ENCODE assay signal across 8 cellular contexts in the genomic region with DNA sequence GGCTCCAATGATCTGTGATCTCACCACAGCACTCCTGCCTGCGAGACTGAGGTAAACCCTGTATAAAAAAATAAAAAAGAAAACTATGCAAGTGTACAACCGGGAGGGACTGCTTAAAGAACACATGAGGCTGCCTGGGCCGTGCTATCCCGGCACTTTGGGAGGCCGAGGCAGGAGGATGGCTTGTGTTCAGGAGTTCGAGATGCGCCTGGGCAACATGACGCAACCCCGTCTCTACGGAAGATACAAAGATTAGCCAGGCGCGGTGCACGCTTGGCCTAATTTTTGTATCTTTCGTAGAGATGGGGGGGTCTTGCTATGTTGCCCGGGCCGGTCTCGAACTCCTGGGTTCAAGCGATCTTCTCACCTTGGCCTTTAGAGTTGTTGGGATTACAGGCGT.
DNase-seq lines count a peak whose midpoint lies in the region; ATAC-seq, FAIRE-seq and TF ChIP-seq lines count a peak whose summit lies in the region.
"Not testable (repeated sequence)": the region's sequence is repeated elsewhere in the genome, so short reads cannot be mapped to it uniquely, and the experiment has no call there.

No MANE protein-coding gene starts in this region.

- intact Hi-C loops in CD4-positive, alpha-beta memory T cell (cut with micrococcal nuclease), result loop anchor here (1.0 to 5.0 kb wide), 3 partner anchors 43 to 289 kb away; partner anchors contain the start of genes ERV3-1 and ZNF138
- intact Hi-C loops in activated CD4-positive, alpha-beta T cell treated with anti-CD3 and anti-CD28 coated beads, Interleukin-2, amount 10 ng/mL, durations not matched to agents 24 days and 14 days (cut with micrococcal nuclease), result loop anchor here (2.0 to 5.0 kb wide), 2 partner anchors 43 to 74 kb away; partner anchors contain the start of gene ERV3-1
- intact Hi-C loops in K562 (cut with micrococcal nuclease); psoas muscle (cut with DNase I); tibial artery (cut with DNase I; ENCODE audit: low total_unique reads): not testable (repeated sequence)

- H3K27ac ChIP-seq in CD4-positive, alpha-beta memory T cell (ENCODE audit: low read depth, low read length), result peak overlapping the region; percentile 70
- not testable (repeated sequence) for H3K27ac ChIP-seq in Karpas-422 (ENCODE audit: low read length); mesenchymal stem cell (ENCODE audit: low read length, poor library complexity, severe bottlenecking)
- H3K27ac ChIP-seq in K562 (ENCODE audit: extremely low read depth, low read depth, low read length) (peak overlapping the region; percentile 76), fibroblast of lung (ENCODE audit: insufficient read depth, low read length) (peak overlapping the region; percentile 77), psoas muscle (peak overlapping the region; percentile 88), tibial artery (peak overlapping the region; percentile 82 to 90)

- H3K9me3 ChIP-seq in CD4-positive, alpha-beta memory T cell (ENCODE audit: control insufficient read depth in 1 of 2, low read length in 2 of 2); Karpas-422 (ENCODE audit: low read length); K562 (replicated peaks; ENCODE audit: control insufficient read depth, insufficient read depth, low read depth, low read length); fibroblast of lung (ENCODE audit: control insufficient read depth, insufficient read depth, low read depth, low read length); mesenchymal stem cell (ENCODE audit: control insufficient read depth, low read length); psoas muscle; tibial artery: not testable (repeated sequence)

- not testable (repeated sequence) for FAIRE-seq in K562 (lab: Jason Lieb, UNC)

- not testable (repeated sequence) for H4K91ac ChIP-seq in mesenchymal stem cell (ENCODE audit: low read length)

- H4K8ac ChIP-seq in mesenchymal stem cell (ENCODE audit: low read length), result not testable (repeated sequence)

- WGBS in K562 (ENCODE audit: insufficient coverage, low coverage, missing lambda C conversion rate), result 55% methylated on average over 15 of the region's 19 CpGs
- WGBS in mesenchymal stem cell, result over 99% methylated on average over 18 of the region's 19 CpGs
- 97 to 99% (median 97%) methylated on average over 13 to 19 of the region's 19 CpGs for WGBS in psoas muscle, 3 donors

- H3K14ac ChIP-seq in mesenchymal stem cell (ENCODE audit: low read length in 2 of 2), result not testable (repeated sequence)

- H3K4me3 ChIP-seq in CD4-positive, alpha-beta memory T cell (ENCODE audit: low read length in 2 of 2), result peak overlapping the region in 1 of 2 donors; percentile 70
- H3K4me3 ChIP-seq in Karpas-422 (ENCODE audit: low read length) (peak overlapping the region; percentile 86), K562 (peak overlapping the region; percentile 61), fibroblast of lung (replicated peaks in 1 of 4; ENCODE audit: control extremely low read depth in 1 of 4, insufficient read depth in 1 of 4, low read depth in 3 of 4, low read length in 4 of 4) (peak overlapping the region in 2 of 4 experiments; percentile 69 to 70), mesenchymal stem cell (ENCODE audit: insufficient read depth in 1 of 2, low read depth in 1 of 2, low read length in 2 of 2) (peak overlapping the region in 1 of 2 experiments; percentile 90), psoas muscle (peak overlapping the region; percentile 85), tibial artery (peak overlapping the region; percentile 77 to 82)

- not testable (repeated sequence) for TF ChIP-seq POLR2A in K562 (conservative IDR thresholded peaks at IDR 0.05)

- H2BK120ac ChIP-seq in mesenchymal stem cell (ENCODE audit: low read depth, low read length), result not testable (repeated sequence)

- H4K20me1 ChIP-seq in Karpas-422 (ENCODE audit: insufficient read depth, low read depth, low read length); K562 (replicated peaks; ENCODE audit: control insufficient read depth, insufficient read depth, low read length); fibroblast of lung (ENCODE audit: control insufficient read depth, extremely low read depth, insufficient read depth, low read length): not testable (repeated sequence)

- H3K36me3 ChIP-seq in CD4-positive, alpha-beta memory T cell (ENCODE audit: insufficient read depth, low read length); Karpas-422 (ENCODE audit: insufficient read depth, low read length); K562 (ENCODE audit: control insufficient read depth, insufficient read depth, low read length); fibroblast of lung (ENCODE audit: control insufficient read depth, insufficient read depth, low read length); mesenchymal stem cell (ENCODE audit: control insufficient read depth in 1 of 2, insufficient read depth in 2 of 2, low read depth in 1 of 2, low read length in 2 of 2); psoas muscle (ENCODE audit: insufficient read depth in 1 of 2, low read depth in 1 of 2); tibial artery: not testable (repeated sequence)

- peaks cover 2 to 11% (median 6%) of the 10 kb centered on the region in 4 donors for H3K4me1 Mint-ChIP-seq in CD4-positive, alpha-beta memory T cell
- not testable (repeated sequence) for H3K4me1 Mint-ChIP-seq in activated CD4-positive, alpha-beta T cell treated with anti-CD3 and anti-CD28 coated beads, Interleukin-2, amount 10 ng/mL, durations not matched to agents 24 days and 14 days

- TSS peak; percentile 83 for BruUV-seq in K562 (replicated peaks; lab: Mats Ljungman, UMichigan)

- H3K9me2 ChIP-seq in Karpas-422 (replicated peaks; ENCODE audit: insufficient read depth, low read length), result not testable (repeated sequence)

- in situ Hi-C loops in K562 (cut with MboI), result loop anchor here (5.0 kb wide), 1 partner anchor 691 kb away; no protein-coding TSS in a partner anchor

- not testable (repeated sequence) for H2AK5ac ChIP-seq in mesenchymal stem cell (ENCODE audit: low read length, severe bottlenecking)

- not testable (repeated sequence) for H3K36me3 Mint-ChIP-seq in CD4-positive, alpha-beta memory T cell; activated CD4-positive, alpha-beta T cell treated with anti-CD3 and anti-CD28 coated beads, Interleukin-2, amount 10 ng/mL, durations not matched to agents 24 days and 14 days (ENCODE audit: low read depth)

- H3K79me2 ChIP-seq in Karpas-422 (ENCODE audit: low read length), result peaks cover 12% of the 10 kb centered on the region; the same call in 1 of the 2 replicates
- H3K79me2 ChIP-seq in K562 (ENCODE audit: control insufficient read depth, insufficient read depth, low read length); fibroblast of lung (ENCODE audit: control insufficient read depth, insufficient read depth, low read length): not testable (repeated sequence)

- ATAC-seq in K562 (peak; percentile 4), psoas muscle (peak in 1 of 4 donors; percentile 4)

- H2BK12ac ChIP-seq in mesenchymal stem cell (ENCODE audit: low read length in 2 of 2), result not testable (repeated sequence)

- H3K27ac Mint-ChIP-seq in CD4-positive, alpha-beta memory T cell, result peak overlapping the region; percentile 91 to 98 (median 95)
- H3K27ac Mint-ChIP-seq in activated CD4-positive, alpha-beta T cell treated with anti-CD3 and anti-CD28 coated beads, Interleukin-2, amount 10 ng/mL, durations not matched to agents 24 days and 14 days, result peak overlapping the region; percentile 84

- TF ChIP-seq CTCF in K562 (IDR thresholded peaks at IDR 0.05 in 2 of 3, conservative IDR thresholded peaks at IDR 0.05 in 1 of 3; ENCODE audit: insufficient read depth in 2 of 3, low read depth in 1 of 3, low read length in 3 of 3); fibroblast of lung (conservative IDR thresholded peaks at IDR 0.05 in 1 of 2, IDR thresholded peaks at IDR 0.05 in 1 of 2; ENCODE audit: low read depth in 1 of 2, low read length in 2 of 2); psoas muscle (IDR thresholded peaks at IDR 0.05); tibial artery (IDR thresholded peaks at IDR 0.05): not testable (repeated sequence)

- CTCF ChIA-PET in CD4-positive, alpha-beta memory T cell (lab: Charles Lee; ENCODE audit: partially characterized antibody); K562 (lab: Yijun Ruan, JAX; ENCODE audit: low intra/inter-chr PET ratio): not testable (repeated sequence)

- H3K9me3 Mint-ChIP-seq in CD4-positive, alpha-beta memory T cell; activated CD4-positive, alpha-beta T cell treated with anti-CD3 and anti-CD28 coated beads, Interleukin-2, amount 10 ng/mL, durations not matched to agents 24 days and 14 days: not testable (repeated sequence)

- POLR2A ChIA-PET in CD4-positive, alpha-beta memory T cell (lab: Charles Lee; ENCODE audit: partially characterized antibody), result interaction anchor here (1.5 to 2.0 kb wide), 2 partner anchors 43 to 75 kb away, joined by 11 to 15 read pairs; partner anchors contain the start of gene ERV3-1
- POLR2A ChIA-PET in K562 (lab: Yijun Ruan, JAX), result not testable (repeated sequence)

- not testable (repeated sequence) for H3K18ac ChIP-seq in mesenchymal stem cell (ENCODE audit: low read depth in 1 of 2, low read length in 2 of 2)

- H3K27me3 ChIP-seq in CD4-positive, alpha-beta memory T cell (ENCODE audit: insufficient read depth, low read length); Karpas-422 (ENCODE audit: low read length); K562 (ENCODE audit: control insufficient read depth in 2 of 2, insufficient read depth in 2 of 2, low read length in 2 of 2); fibroblast of lung (ENCODE audit: control insufficient read depth, insufficient read depth, low read length); mesenchymal stem cell (ENCODE audit: control insufficient read depth in 1 of 2, insufficient read depth in 1 of 2, low read length in 2 of 2); psoas muscle (ENCODE audit: insufficient read depth in 3 of 3, low read length in 2 of 3); tibial artery: not testable (repeated sequence)

- H3K9me1 ChIP-seq in K562 (ENCODE audit: control insufficient read depth, insufficient read depth, low read length), result not testable (repeated sequence)

- TF ChIP-seq EP300 in K562 (IDR thresholded peaks at IDR 0.05; ENCODE audit: low read length), result not testable (repeated sequence)

- H2BK5ac ChIP-seq in mesenchymal stem cell (ENCODE audit: low read depth, low read length, poor library complexity, severe bottlenecking), result not testable (repeated sequence)

- H3K23ac ChIP-seq in mesenchymal stem cell (ENCODE audit: low read length in 2 of 2), result not testable (repeated sequence)

- not testable (repeated sequence) for H2AFZ ChIP-seq in Karpas-422 (ENCODE audit: low read length); mesenchymal stem cell (ENCODE audit: low read depth, low read length)
- H2AFZ ChIP-seq in K562 (ENCODE audit: low read depth, low read length) (peak overlapping the region; percentile 72; the same call in 1 of the 2 replicates), fibroblast of lung (ENCODE audit: low read length) (peak overlapping the region; percentile 41)

- peak overlapping the region; percentile 76 for H3K9ac ChIP-seq in Karpas-422 (ENCODE audit: low read length)
- H3K9ac ChIP-seq in K562 (ENCODE audit: insufficient read depth in 1 of 2, low read depth in 2 of 2, low read length in 2 of 2), result peak overlapping the region; percentile 66 to 78
- H3K9ac ChIP-seq in fibroblast of lung (ENCODE audit: insufficient read depth, low read length), result not testable (repeated sequence)
- H3K9ac ChIP-seq in mesenchymal stem cell (ENCODE audit: low read length), result peak overlapping the region; percentile 89

- H3K4me1 ChIP-seq in CD4-positive, alpha-beta memory T cell (ENCODE audit: insufficient read depth, low read length); Karpas-422 (ENCODE audit: low read length); K562 (replicated peaks in 1 of 2; ENCODE audit: control insufficient read depth in 2 of 2, insufficient read depth in 2 of 2, low read length in 2 of 2); fibroblast of lung (ENCODE audit: control insufficient read depth, extremely low read depth, insufficient read depth, low read length); mesenchymal stem cell (ENCODE audit: control insufficient read depth, insufficient read depth, low read depth, low read length); psoas muscle; tibial artery: not testable (repeated sequence)

- not testable (repeated sequence) for H3K79me1 ChIP-seq in mesenchymal stem cell (replicated peaks; ENCODE audit: low read length, poor library complexity, severe bottlenecking)

- not testable (repeated sequence) for DNase-seq in CD4-positive, alpha-beta memory T cell; Karpas-422; activated CD4-positive, alpha-beta T cell treated with anti-CD3 and anti-CD28 coated beads, Interleukin-2, amount 10 ng/mL, durations not matched to agents 24 days and 14 days; fibroblast of lung (ENCODE audit: low read depth in 2 of 2); mesenchymal stem cell; psoas muscle; tibial artery
- peak in 1 of 4 experiments; percentile 20 for DNase-seq in K562 (ENCODE audit: extremely low read depth in 1 of 4, low spot score in 3 of 4)

- H3K4me3 Mint-ChIP-seq in CD4-positive, alpha-beta memory T cell, result peak overlapping the region; percentile 89 to 93 (median 91)
- peak overlapping the region; percentile 87 for H3K4me3 Mint-ChIP-seq in activated CD4-positive, alpha-beta T cell treated with anti-CD3 and anti-CD28 coated beads, Interleukin-2, amount 10 ng/mL, durations not matched to agents 24 days and 14 days

- not testable (repeated sequence) for TF ChIP-seq RAD21 in K562 (CRISPR knock-in tag; conservative IDR thresholded peaks at IDR 0.05 in 1 of 2, IDR thresholded peaks at IDR 0.05 in 1 of 2)

- H3K27me3 Mint-ChIP-seq in CD4-positive, alpha-beta memory T cell; activated CD4-positive, alpha-beta T cell treated with anti-CD3 and anti-CD28 coated beads, Interleukin-2, amount 10 ng/mL, durations not matched to agents 24 days and 14 days: not testable (repeated sequence)

- H3K4me2 ChIP-seq in Karpas-422 (ENCODE audit: low read depth, low read length, poor library complexity, severe bottlenecking) (peak overlapping the region; percentile 68), K562 (ENCODE audit: insufficient read depth, low read length) (peak overlapping the region; percentile 86)
- not testable (repeated sequence) for H3K4me2 ChIP-seq in fibroblast of lung (ENCODE audit: extremely low read depth, insufficient read depth, low read length); mesenchymal stem cell (ENCODE audit: low read length, poor library complexity, severe bottlenecking)

- H2BK15ac ChIP-seq in mesenchymal stem cell (ENCODE audit: low read depth, poor library complexity, severe bottlenecking), result not testable (repeated sequence)

- H3K4ac ChIP-seq in mesenchymal stem cell (ENCODE audit: low read depth in 1 of 2, low read length in 2 of 2), result not testable (repeated sequence)
